21 cellular contexts compared by ENCODE assay signal in the genomic region with DNA sequence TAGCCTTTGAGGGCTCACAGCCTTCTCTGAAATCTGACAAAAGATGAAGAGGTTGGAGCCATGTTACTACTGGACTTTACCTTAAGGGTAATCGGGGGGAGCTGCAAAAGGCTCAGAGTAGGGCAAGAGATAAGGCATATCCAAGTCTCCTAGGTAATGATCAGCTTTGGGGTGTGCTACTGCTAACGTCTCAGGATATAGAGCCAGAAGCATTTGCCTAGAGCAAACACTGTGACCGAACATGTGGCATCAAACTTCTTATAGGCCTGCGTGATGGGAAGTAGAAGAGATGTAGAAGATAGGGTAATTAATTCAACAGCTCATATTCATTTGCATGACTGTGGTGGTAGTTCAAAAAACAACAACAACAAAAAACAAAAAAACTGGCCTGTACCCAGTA. TPM values are rescaled to one million over a fixed set of nuclear protein-coding genes. Genes with fewer than 3 reads are reported as not detected.
A peak's percentile ranks its signal among the peaks of the same experiment; 100 is the strongest.
DNase-seq lines count a peak whose midpoint lies in the region; ATAC-seq, FAIRE-seq and TF ChIP-seq lines count a peak whose summit lies in the region.
"Had no signal": no experiment of that assay in that cellular context is flagged by ENCODE, and none has a peak within 500 bp of the region (broad histone marks: within the 10 kb centered on the region; RNA-seq: fewer than 3 reads in every experiment).

No MANE protein-coding gene starts in this region.

- no peaks in the 10 kb centered on the region for H3K4me1 ChIP-seq in HEK293 (ENCODE audit: control insufficient read depth, insufficient read depth, low read length)
- H3K4me1 ChIP-seq in H1 (replicated peaks in 1 of 4; ENCODE audit: control insufficient read depth in 3 of 4, insufficient read depth in 4 of 4, low read length in 3 of 4): peaks cover 0 to 11% (median 8%) of the 10 kb centered on the region in 4 experiments; a peak in 5 of 7 replicates
- peaks cover 6% of the 10 kb centered on the region for H3K4me1 ChIP-seq in parathyroid adenoma
- H3K4me1 ChIP-seq in effector memory CD4-positive, alpha-beta T cell (ENCODE audit: control insufficient read depth, insufficient read depth, low read length, poor library complexity, severe bottlenecking): no peaks in the 10 kb centered on the region
- H3K4me1 ChIP-seq: neural progenitor cell had no signal

- H3K79me1 ChIP-seq in H1 (ENCODE audit: low read depth, low read length): peaks cover 11% of the 10 kb centered on the region

- H2AK5ac ChIP-seq in H1 (ENCODE audit: low read depth, low read length): no peak overlapping the region

- no peak for ATAC-seq in activated CD4-positive, alpha-beta T cell treated with anti-CD3 and anti-CD28 coated beads for 36 hours
- ATAC-seq in GM19324 (IDR thresholded peaks at IDR 0.05; ENCODE audit: low FRiP score, unreplicated experiment): no peak
- ATAC-seq: PC-3, sciatic nerve had no signal

- H3K4ac ChIP-seq in H1 (replicated peaks; ENCODE audit: insufficient read length, low read depth, low read length): no peak overlapping the region

- no peak overlapping the region for H2BK20ac ChIP-seq in H1 (ENCODE audit: low read length)

- TF ChIP-seq RAD21 in H1 (IDR thresholded peaks at IDR 0.05 in 1 of 2, conservative IDR thresholded peaks at IDR 0.05 in 1 of 2; ENCODE audit: low read depth in 2 of 2, low read length in 2 of 2): no peak

- H3K23me2 ChIP-seq in H1 (ENCODE audit: low read depth, low read length): no peaks in the 10 kb centered on the region

- H4K91ac ChIP-seq in H1 (replicated peaks; ENCODE audit: insufficient read length, low read length): no peak overlapping the region

- no peak for TF ChIP-seq CTCF in HEK293 (tag by site-specific recombination; IDR thresholded peaks at IDR 0.05)
- no peak for TF ChIP-seq CTCF in H1 (IDR thresholded peaks at IDR 0.05; ENCODE audit: control extremely low read depth in 1 of 3, insufficient read depth in 1 of 3, low read depth in 1 of 3, low read length in 3 of 3)
- no peak for TF ChIP-seq CTCF in parathyroid adenoma (IDR thresholded peaks at IDR 0.05)

- no peak for DNase-seq in activated CD4-positive, alpha-beta T cell treated with anti-CD3 and anti-CD28 coated beads for 36 hours
- DNase-seq in activated CD4-positive, alpha-beta T cell treated with anti-CD3 and anti-CD28 coated beads, Interleukin-2, amount 10 ng/mL, durations not matched to agents 24 days and 14 days: no peak
- DNase-seq in H1 (ENCODE audit: low read depth in 1 of 2, low spot score in 2 of 2) (no peak), NCI-H524 treated with DMSO at 0.1 percent for 48 hours (lab: John Stamatoyannopoulos, UW) (no peak)
- no peak for DNase-seq in effector memory CD4-positive, alpha-beta T cell
- DNase-seq: activated naive CD8-positive, alpha-beta T cell treated with anti-CD3 and anti-CD28 coated beads, Interleukin-2, amount 10 ng/mL, durations not matched to agents 7 days and 5 days; C1 segment of cervical spinal cord; foreskin fibroblast; GM23248; NCI-H1694; PC-3; stimulated activated CD4-positive, alpha-beta T cell treated with anti-CD3 and anti-CD28 coated beads, Interleukin-4, amount 100 ng/mL, for 1 hour; stimulated activated CD8-positive, alpha-beta memory T cell treated with anti-CD3 and anti-CD28 coated beads, Interleukin-4, amount 100 ng/mL, for 48 hours had no signal

- H3K4me3 ChIP-seq in HEK293 (ENCODE audit: low read depth, low read length) (no peak overlapping the region), H1 (ENCODE audit: extremely low read depth in 1 of 4, insufficient read depth in 2 of 4, low read depth in 3 of 4, low read length in 4 of 4) (no peak overlapping the region), parathyroid adenoma (ENCODE audit: low read depth, low read length) (no peak overlapping the region)
- H3K4me3 ChIP-seq in effector memory CD4-positive, alpha-beta T cell (ENCODE audit: insufficient read depth, low read depth, low read length, poor library complexity, severe bottlenecking): no peak overlapping the region
- H3K4me3 ChIP-seq: GM23248, neural progenitor cell, thyroid gland had no signal

- peaks cover 60% of the 10 kb centered on the region for H3K4me1 Mint-ChIP-seq in activated CD4-positive, alpha-beta T cell treated with anti-CD3 and anti-CD28 coated beads for 36 hours
- peaks cover 25% of the 10 kb centered on the region for H3K4me1 Mint-ChIP-seq in activated CD4-positive, alpha-beta T cell treated with anti-CD3 and anti-CD28 coated beads, Interleukin-2, amount 10 ng/mL, durations not matched to agents 24 days and 14 days
- H3K4me1 Mint-ChIP-seq: neural progenitor cell had no signal

- H3K27ac Mint-ChIP-seq in activated CD4-positive, alpha-beta T cell treated with anti-CD3 and anti-CD28 coated beads for 36 hours: peak overlapping the region; percentile 2
- no peak overlapping the region for H3K27ac Mint-ChIP-seq in activated CD4-positive, alpha-beta T cell treated with anti-CD3 and anti-CD28 coated beads, Interleukin-2, amount 10 ng/mL, durations not matched to agents 24 days and 14 days
- H3K27ac Mint-ChIP-seq: activated naive CD8-positive, alpha-beta T cell treated with anti-CD3 and anti-CD28 coated beads, Interleukin-2, amount 10 ng/mL, durations not matched to agents 7 days and 5 days; neural progenitor cell had no signal

- no peak for FAIRE-seq in H1 (lab: Jason Lieb, UNC)

- no peak overlapping the region for H3K4me3 Mint-ChIP-seq in activated CD4-positive, alpha-beta T cell treated with anti-CD3 and anti-CD28 coated beads for 36 hours
- no peak overlapping the region for H3K4me3 Mint-ChIP-seq in activated CD4-positive, alpha-beta T cell treated with anti-CD3 and anti-CD28 coated beads, Interleukin-2, amount 10 ng/mL, durations not matched to agents 24 days and 14 days
- H3K4me3 Mint-ChIP-seq: activated naive CD8-positive, alpha-beta T cell treated with anti-CD3 and anti-CD28 coated beads, Interleukin-2, amount 10 ng/mL, durations not matched to agents 7 days and 5 days; neural progenitor cell had no signal

- CTCF ChIA-PET in activated CD4-positive, alpha-beta T cell treated with anti-CD3 and anti-CD28 coated beads for 36 hours (lab: Charles Lee): no interaction called here
- CTCF ChIA-PET in HEK293 (lab: Yijun Ruan, JAX): interaction anchor here (1.3 kb wide), 1 partner anchor 30 kb away, joined by 4 read pairs; no protein-coding TSS in a partner anchor
- CTCF ChIA-PET in H1 (lab: Charles Lee; ENCODE audit: partially characterized antibody): interaction anchor here (1.4 to 2.7 kb wide), 3 partner anchors 15 to 31 kb away, joined by 3 to 11 read pairs (median 6); no protein-coding TSS in a partner anchor

- TF ChIP-seq POLR2A in H1 (IDR thresholded peaks at IDR 0.05; ENCODE audit: control extremely low read depth in 1 of 2, low read depth in 2 of 2, low read length in 2 of 2): no peak

- H3K9ac ChIP-seq in H1 (replicated peaks in 1 of 4; ENCODE audit: extremely low read depth in 1 of 4, low read depth in 3 of 4, low read length in 3 of 4) (no peak overlapping the region), parathyroid adenoma (no peak overlapping the region)
- H3K9ac ChIP-seq: GM23248, neural progenitor cell had no signal

- no peaks in the 10 kb centered on the region for H3K27me3 ChIP-seq in H1 (replicated peaks in 1 of 4; ENCODE audit: control insufficient read depth in 3 of 4, extremely low read depth in 1 of 4, insufficient read depth in 3 of 4, low read length in 3 of 4)
- no peaks in the 10 kb centered on the region for H3K27me3 ChIP-seq in parathyroid adenoma (ENCODE audit: control insufficient read depth, insufficient read depth, low read length)
- no peaks in the 10 kb centered on the region for H3K27me3 ChIP-seq in effector memory CD4-positive, alpha-beta T cell (replicated peaks; ENCODE audit: control insufficient read depth, insufficient read depth, low read length, poor library complexity, severe bottlenecking)
- H3K27me3 ChIP-seq: neural progenitor cell, thyroid gland had no signal

- H3K4me2 ChIP-seq in H1 (ENCODE audit: insufficient read depth in 1 of 2, low read depth in 2 of 2, low read length in 2 of 2) (no peak overlapping the region), parathyroid adenoma (ENCODE audit: low read length) (peak overlapping the region; percentile 20)
- H3K4me2 ChIP-seq: neural progenitor cell had no signal

- WGBS in H1 (ENCODE audit: extremely low coverage in 1 of 2, insufficient coverage in 1 of 2, insufficient read length in 1 of 2, insufficient replicate concordance in 2 of 2, low coverage in 1 of 2, low lambda C conversion rate in 2 of 2, missing lambda C conversion rate in 1 of 2), 2 experiments: 86% methylated on average over 4 of the region's 4 CpGs; no CpG with 5 or more reads in 1 of the 2 experiments

- peak overlapping the region; percentile 30; the same call in 1 of the 2 replicates for H2BK12ac ChIP-seq in H1 (ENCODE audit: low read depth, low read length)

- H3K9me3 ChIP-seq in HEK293 (ENCODE audit: control insufficient read depth, insufficient read depth, low read depth, low read length) (no peaks in the 10 kb centered on the region), H1 (ENCODE audit: insufficient read depth in 2 of 2, low read depth in 1 of 2, low read length in 1 of 2) (no peaks in the 10 kb centered on the region), parathyroid adenoma (ENCODE audit: control insufficient read depth, low read length) (no peaks in the 10 kb centered on the region)
- no peaks in the 10 kb centered on the region for H3K9me3 ChIP-seq in effector memory CD4-positive, alpha-beta T cell (ENCODE audit: control insufficient read depth, low read length)
- H3K9me3 ChIP-seq: thyroid gland had no signal

- no peak overlapping the region for H4K5ac ChIP-seq in H1 (ENCODE audit: insufficient read length, low read depth, low read length)

- no peaks in the 10 kb centered on the region for H3K27me3 Mint-ChIP-seq in activated CD4-positive, alpha-beta T cell treated with anti-CD3 and anti-CD28 coated beads for 36 hours
- H3K27me3 Mint-ChIP-seq in activated CD4-positive, alpha-beta T cell treated with anti-CD3 and anti-CD28 coated beads, Interleukin-2, amount 10 ng/mL, durations not matched to agents 24 days and 14 days: no peaks in the 10 kb centered on the region
- H3K27me3 Mint-ChIP-seq: activated naive CD8-positive, alpha-beta T cell treated with anti-CD3 and anti-CD28 coated beads, Interleukin-2, amount 10 ng/mL, durations not matched to agents 7 days and 5 days had no signal

- POLR2A ChIA-PET in activated CD4-positive, alpha-beta T cell treated with anti-CD3 and anti-CD28 coated beads for 36 hours (lab: Charles Lee): no interaction called here
- POLR2A ChIA-PET in HEK293 (lab: Yijun Ruan, JAX): no interaction called here
- POLR2A ChIA-PET in H1 (lab: Charles Lee; ENCODE audit: partially characterized antibody): interaction anchor here (0.9 to 8.8 kb wide), 2 partner anchors 11 to 26 kb away, joined by 3 to 87 read pairs; partner anchors contain the start of gene UBE2V1

- H3K14ac ChIP-seq in H1 (ENCODE audit: insufficient read length): no peak overlapping the region

- H3K27ac ChIP-seq in HEK293 (ENCODE audit: extremely low read depth, low read depth, low read length) (no peak overlapping the region), H1 (ENCODE audit: low read depth, low read length) (0 out of 2 replicates have a peak overlapping the region, but pooled peaks have one; percentile 17), parathyroid adenoma (no peak overlapping the region)
- no peak overlapping the region for H3K27ac ChIP-seq in effector memory CD4-positive, alpha-beta T cell (ENCODE audit: insufficient read depth, low read length, poor library complexity, severe bottlenecking)
- H3K27ac ChIP-seq: 22Rv1, neural progenitor cell, VCaP had no signal

- no peak for TF ChIP-seq EP300 in H1 (IDR thresholded peaks at IDR 0.05; ENCODE audit: borderline replicate concordance in 1 of 2, low read depth in 2 of 2, low read length in 2 of 2)

- H3K18ac ChIP-seq in H1 (ENCODE audit: extremely low read depth, low read length): no peak overlapping the region

- intact Hi-C loops in activated CD4-positive, alpha-beta T cell treated with anti-CD3 and anti-CD28 coated beads for 36 hours (cut with DNase I, micrococcal nuclease): no loop called here
- intact Hi-C loops in activated CD4-positive, alpha-beta T cell treated with anti-CD3 and anti-CD28 coated beads, Interleukin-2, amount 10 ng/mL, durations not matched to agents 24 days and 14 days (cut with micrococcal nuclease): no loop called here

- no peaks in the 10 kb centered on the region for H3K9me3 Mint-ChIP-seq in activated CD4-positive, alpha-beta T cell treated with anti-CD3 and anti-CD28 coated beads for 36 hours (ENCODE audit: low read depth)
- H3K9me3 Mint-ChIP-seq in activated CD4-positive, alpha-beta T cell treated with anti-CD3 and anti-CD28 coated beads, Interleukin-2, amount 10 ng/mL, durations not matched to agents 24 days and 14 days: no peaks in the 10 kb centered on the region
- H3K9me3 Mint-ChIP-seq: activated naive CD8-positive, alpha-beta T cell treated with anti-CD3 and anti-CD28 coated beads, Interleukin-2, amount 10 ng/mL, durations not matched to agents 7 days and 5 days; neural progenitor cell had no signal

- H3K23ac ChIP-seq in H1 (ENCODE audit: insufficient read length): no peak overlapping the region

- no peak overlapping the region for H2BK15ac ChIP-seq in H1 (ENCODE audit: low read length)

- H3K79me2 ChIP-seq in H1 (ENCODE audit: control insufficient read depth in 1 of 2, insufficient read depth in 2 of 2, low read length in 2 of 2): peaks cover 21 to 97% of the 10 kb centered on the region in 2 experiments
- peaks cover 54% of the 10 kb centered on the region for H3K79me2 ChIP-seq in parathyroid adenoma

- no peak overlapping the region for H2BK5ac ChIP-seq in H1 (ENCODE audit: low read depth, low read length)

- H2BK120ac ChIP-seq in H1 (replicated peaks; ENCODE audit: low read depth, low read length): no peak overlapping the region

- H3K36me3 Mint-ChIP-seq in activated CD4-positive, alpha-beta T cell treated with anti-CD3 and anti-CD28 coated beads for 36 hours (ENCODE audit: low read depth): peaks cover 40% of the 10 kb centered on the region
- H3K36me3 Mint-ChIP-seq in activated CD4-positive, alpha-beta T cell treated with anti-CD3 and anti-CD28 coated beads, Interleukin-2, amount 10 ng/mL, durations not matched to agents 24 days and 14 days (ENCODE audit: low read depth): peaks cover 26% of the 10 kb centered on the region

- H2AFZ ChIP-seq in H1 (ENCODE audit: low read length) (no peak overlapping the region), parathyroid adenoma (no peak overlapping the region)
- H2AFZ ChIP-seq: GM23248, neural progenitor cell had no signal

- H3K36me3 ChIP-seq in HEK293 (ENCODE audit: control insufficient read depth in 2 of 2, insufficient read depth in 1 of 2, low read length in 2 of 2): peaks cover 0 to 27% of the 10 kb centered on the region in 2 experiments; a peak in 2 of 3 replicates
- H3K36me3 ChIP-seq in H1 (ENCODE audit: control insufficient read depth in 2 of 4, insufficient read depth in 4 of 4, low read length in 3 of 4): peaks cover 0 to 10% (median 2%) of the 10 kb centered on the region in 4 experiments; a peak in 2 of 8 replicates
- H3K36me3 ChIP-seq in parathyroid adenoma (ENCODE audit: control insufficient read depth, insufficient read depth, low read length): no peaks in the 10 kb centered on the region
- H3K36me3 ChIP-seq in effector memory CD4-positive, alpha-beta T cell (ENCODE audit: control insufficient read depth, insufficient read depth, low read length): no peaks in the 10 kb centered on the region
- H3K36me3 ChIP-seq: neural progenitor cell, thyroid gland had no signal

- H4K8ac ChIP-seq in H1 (ENCODE audit: extremely low read depth, insufficient read depth, low read length): no peak overlapping the region

- H4K20me1 ChIP-seq in H1 (replicated peaks in 1 of 2; ENCODE audit: control insufficient read depth in 1 of 2, insufficient read depth in 2 of 2, low read length in 2 of 2): peaks cover 11 to 12% of the 10 kb centered on the region in 2 experiments

- no peak overlapping the region for H3K56ac ChIP-seq in H1 (replicated peaks; ENCODE audit: insufficient read length, low read depth, low read length)

RNA-seq across cellular contexts. Expression of gene UBE2V1, which starts 11.1 kb away (rescaled TPM):
- total RNA-seq in activated CD4-positive, alpha-beta T cell treated with anti-CD3 and anti-CD28 coated beads for 36 hours: 100 to 1,000 TPM; 177 to 265 TPM
- 142 and 153 TPM in 2 replicates for total RNA-seq in activated CD4-positive, alpha-beta T cell treated with anti-CD3 and anti-CD28 coated beads, Interleukin-2, amount 10 ng/mL, durations not matched to agents 24 days and 14 days
- 184 and 185 TPM in 2 replicates for total RNA-seq in H1 (2021; fragmentation: NEBNext Ultra II Directional; extraction: Animal tissue kit (Norgen Biotek cat#: 25700))
- 131 and 141 TPM in 2 replicates for polyA plus RNA-seq in H1 (2011; rRNA removed)
- polyA plus RNA-seq in H1 (2011; cell fraction: cytosol; rRNA removed): 114 TPM
- 64.5 TPM for polyA plus RNA-seq in H1 (2011; cell fraction: nucleus; rRNA removed)
- 130 to 225 TPM (median 146 TPM) in 4 replicates for polyA plus RNA-seq in H1 (2012, experiment 1 of 2)
- 129 TPM for polyA plus RNA-seq in H1 (2012, experiment 2 of 2)
- polyA plus RNA-seq in H1 (2013, experiment 1 of 2): 239 TPM
- polyA plus RNA-seq in H1 (2013, experiment 2 of 2): 238 TPM
- polyA minus RNA-seq in H1 (2011; rRNA and poly(A)+ RNA removed): 96.4 and 107 TPM in 2 replicates
- 47.3 TPM for polyA minus RNA-seq in H1 (2011; cell fraction: cytosol; rRNA and poly(A)+ RNA removed)
- polyA minus RNA-seq in H1 (2011; cell fraction: nucleus; rRNA and poly(A)+ RNA removed): 89.1 TPM

RNA-seq across cellular contexts. Expression of gene PEDS1, which starts 51.6 kb away (rescaled TPM):
- total RNA-seq in activated CD4-positive, alpha-beta T cell treated with anti-CD3 and anti-CD28 coated beads for 36 hours: 10 to 100 TPM; 13.2 to 16.8 TPM
- 26.3 and 30.2 TPM in 2 replicates for total RNA-seq in activated CD4-positive, alpha-beta T cell treated with anti-CD3 and anti-CD28 coated beads, Interleukin-2, amount 10 ng/mL, durations not matched to agents 24 days and 14 days
- 28.9 and 33.3 TPM in 2 replicates for total RNA-seq in H1 (2021; fragmentation: NEBNext Ultra II Directional; extraction: Animal tissue kit (Norgen Biotek cat#: 25700))
- polyA plus RNA-seq in H1 (2011; rRNA removed): 75.9 and 82.7 TPM in 2 replicates
- polyA plus RNA-seq in H1 (2011; cell fraction: cytosol; rRNA removed): 32.6 TPM
- polyA plus RNA-seq in H1 (2011; cell fraction: nucleus; rRNA removed): 44.3 TPM
- polyA plus RNA-seq in H1 (2012, experiment 1 of 2): 23.4 to 37.5 TPM (median 32.2 TPM) in 4 replicates
- polyA plus RNA-seq in H1 (2012, experiment 2 of 2): 31.5 TPM
- 51.2 TPM for polyA plus RNA-seq in H1 (2013, experiment 1 of 2)
- polyA plus RNA-seq in H1 (2013, experiment 2 of 2): 59.3 TPM
- polyA minus RNA-seq in H1 (2011; rRNA and poly(A)+ RNA removed): 63.8 and 102 TPM in 2 replicates
- 37.4 TPM for polyA minus RNA-seq in H1 (2011; cell fraction: cytosol; rRNA and poly(A)+ RNA removed)
- 12.9 TPM for polyA minus RNA-seq in H1 (2011; cell fraction: nucleus; rRNA and poly(A)+ RNA removed)
